Comparison of ENCODE assay signal across 1 cellular context in the genomic region with DNA sequence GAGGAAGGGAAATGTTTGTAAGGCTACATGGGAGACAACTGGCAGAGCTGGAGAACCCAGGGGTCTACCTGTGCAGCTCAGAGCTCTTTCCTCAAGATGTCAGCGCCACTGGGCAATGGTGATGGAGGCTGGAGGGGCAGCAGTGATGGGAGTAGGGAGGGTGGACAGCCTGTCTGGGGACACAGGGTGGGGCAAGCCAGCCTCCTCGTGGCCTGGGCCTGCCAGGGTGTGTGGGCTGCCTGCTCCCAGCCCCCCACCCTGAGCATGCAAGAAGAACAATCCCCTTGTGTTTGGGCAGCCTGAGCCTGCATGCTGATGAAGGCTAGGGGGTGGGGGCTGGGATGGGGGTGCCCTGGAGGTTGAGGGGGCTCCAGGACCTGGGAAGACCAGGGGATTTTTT.
TF ChIP-seq lines count a peak whose summit lies in the region.

No MANE protein-coding gene starts in this region.

TF ChIP-seq in A549, 52 proteins besides CTCF, POLR2A, EP300 and RAD21:
- no peak for TF ChIP-seq HOXB13 (CRISPR knock-in tag; IDR thresholded peaks at IDR 0.05; ENCODE audit: low read depth)
- TF ChIP-seq, protein P1, sequence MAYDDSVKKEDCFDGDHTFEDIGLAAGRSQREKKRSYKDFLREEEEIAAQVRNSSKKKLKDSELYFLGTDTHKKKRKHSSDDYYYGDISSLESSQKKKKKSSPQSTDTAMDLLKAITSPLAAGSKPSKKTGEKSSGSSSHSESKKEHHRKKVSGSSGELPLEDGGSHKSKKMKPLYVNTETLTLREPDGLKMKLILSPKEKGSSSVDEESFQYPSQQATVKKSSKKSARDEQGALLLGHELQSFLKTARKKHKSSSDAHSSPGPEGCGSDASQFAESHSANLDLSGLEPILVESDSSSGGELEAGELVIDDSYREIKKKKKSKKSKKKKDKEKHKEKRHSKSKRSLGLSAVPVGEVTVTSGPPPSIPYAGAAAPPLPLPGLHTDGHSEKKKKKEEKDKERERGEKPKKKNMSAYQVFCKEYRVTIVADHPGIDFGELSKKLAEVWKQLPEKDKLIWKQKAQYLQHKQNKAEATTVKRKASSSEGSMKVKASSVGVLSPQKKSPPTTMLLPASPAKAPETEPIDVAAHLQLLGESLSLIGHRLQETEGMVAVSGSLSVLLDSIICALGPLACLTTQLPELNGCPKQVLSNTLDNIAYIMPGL (CRISPR knock-in tag; IDR thresholded peaks at IDR 0.05; ENCODE audit: borderline replicate concordance), result no peak
- no peak for TF ChIP-seq E2F6 (IDR thresholded peaks at IDR 0.05; ENCODE audit: borderline replicate concordance, low read depth)
- TF ChIP-seq SMC3 (IDR thresholded peaks at IDR 0.05), result no peak
- no peak for TF ChIP-seq RFX5 (IDR thresholded peaks at IDR 0.05)
- no peak for TF ChIP-seq HOXA7 (CRISPR knock-in tag; IDR thresholded peaks at IDR 0.05)
- TF ChIP-seq ZC3H11A (IDR thresholded peaks at IDR 0.05), result no peak
- TF ChIP-seq FOXS1 (CRISPR knock-in tag; IDR thresholded peaks at IDR 0.05), result no peak
